12 cellular contexts compared by ENCODE assay signal in the genomic region with DNA sequence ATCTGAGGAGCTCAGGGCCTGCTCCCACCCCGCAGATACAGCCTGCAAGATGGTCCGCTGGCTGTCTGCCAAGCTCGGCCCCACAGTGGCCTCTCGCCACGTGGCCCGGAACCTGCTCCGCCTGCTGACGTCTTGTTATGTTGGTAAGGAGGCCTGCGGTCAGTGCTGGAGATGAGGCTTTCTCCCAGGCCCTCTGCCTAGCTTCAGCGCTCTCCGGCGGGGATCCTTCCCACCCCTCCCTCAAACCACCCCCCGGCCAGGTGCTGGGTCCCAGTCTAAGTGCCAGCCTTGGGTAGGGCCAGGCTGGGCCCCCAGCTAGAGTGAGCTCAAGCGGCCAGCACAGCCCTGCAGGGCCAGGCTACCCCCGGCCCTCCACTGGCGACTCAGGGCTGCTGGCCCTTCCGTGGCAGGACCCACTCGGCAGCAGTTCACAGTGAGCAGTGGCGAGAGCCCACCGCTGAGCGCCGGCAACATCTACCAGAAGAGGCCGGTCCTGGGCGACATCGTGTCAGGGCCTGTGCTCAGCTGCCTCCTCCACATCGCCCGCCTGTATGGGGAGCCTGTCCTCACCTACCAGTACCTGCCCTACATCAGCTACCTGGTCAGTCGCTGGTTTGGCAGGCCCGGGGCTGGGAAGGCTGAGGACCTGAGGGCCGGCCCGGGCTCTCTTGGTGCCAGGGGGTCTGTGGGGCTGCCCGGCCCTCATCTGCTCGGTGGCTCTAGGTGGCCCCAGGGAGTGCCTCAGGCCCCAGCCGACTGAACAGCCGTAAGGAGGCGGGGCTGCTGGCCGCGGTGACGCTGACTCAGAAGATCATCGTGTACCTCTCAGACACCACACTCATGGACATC. TPM values are rescaled to one million over a fixed set of nuclear protein-coding genes. Genes with fewer than 3 reads are reported as not detected.
DNase-seq lines count a peak whose midpoint lies in the region; ATAC-seq and TF ChIP-seq lines count a peak whose summit lies in the region.
"Had no signal": no experiment of that assay in that cellular context is flagged by ENCODE, and none has a peak within 500 bp of the region (broad histone marks: within the 10 kb centered on the region; RNA-seq: fewer than 3 reads in every experiment).

No MANE protein-coding gene starts in this region.

- no peaks in the 10 kb centered on the region for H3K23me2 ChIP-seq in H9 (ENCODE audit: insufficient read length, low read depth, low read length, poor library complexity, severe bottlenecking)

- no peak overlapping the region for H3K56ac ChIP-seq in H9 (ENCODE audit: insufficient read length, low read depth, low read length)

- H3K4me3 Mint-ChIP-seq in activated T-helper 17 cell treated with anti-CD3 and anti-CD28 coated beads, Interleukin-2, amount 50 U/mL, for 72 hours = no peak overlapping the region
- H3K4me3 Mint-ChIP-seq in H9 = no peak overlapping the region
- H3K4me3 Mint-ChIP-seq: activated naive CD8-positive, alpha-beta T cell had no signal

- H3K9me3 ChIP-seq in mucosa of descending colon (no peaks in the 10 kb centered on the region), H9 (ENCODE audit: control insufficient read depth, low read depth, low read length) (no peaks in the 10 kb centered on the region)

- DNase-seq in DMS 273 (lab: John Stamatoyannopoulos, UW; ENCODE audit: unreplicated experiment) = peak; percentile 38
- no peak for DNase-seq in DMS 273 treated with DMSO at 0.1 percent for 48 hours (lab: John Stamatoyannopoulos, UW)
- DNase-seq in dermis blood vessel endothelial cell = peak; percentile 50
- DNase-seq in mucosa of descending colon = peak; percentile 65 to 85 (median 67)
- peak; percentile 78 for DNase-seq in ureter (ENCODE audit: low spot score)
- DNase-seq in hippocampal formation (lab: John Stamatoyannopoulos, UW) = no peak
- DNase-seq in H9 = no peak

- no peak overlapping the region for H4K8ac ChIP-seq in H9 (replicated peaks; ENCODE audit: insufficient read length, low read depth, low read length)

- no peak overlapping the region for H3K27ac Mint-ChIP-seq in activated T-helper 17 cell treated with anti-CD3 and anti-CD28 coated beads, Interleukin-2, amount 50 U/mL, for 72 hours
- H3K27ac Mint-ChIP-seq in H9 = no peak overlapping the region
- H3K27ac Mint-ChIP-seq: activated naive CD8-positive, alpha-beta T cell had no signal

- H3T11ph ChIP-seq in H9 (ENCODE audit: low read length) = no peak overlapping the region

- no peak overlapping the region for H2BK5ac ChIP-seq in H9 (ENCODE audit: insufficient read length, low read length)

- H3K27ac ChIP-seq in H9 (ENCODE audit: insufficient read length, low read depth, low read length) = no peak overlapping the region
- H3K27ac ChIP-seq: 22Rv1, SK-N-MC had no signal

- peak; percentile 55 for ATAC-seq in mucosa of descending colon
- ATAC-seq in activated T-helper 17 cell treated with anti-CD3 and anti-CD28 coated beads, Interleukin-2, amount 50 U/mL, for 72 hours (replicated peaks) = no peak

- no peaks in the 10 kb centered on the region for H3K36me3 ChIP-seq in mucosa of descending colon (ENCODE audit: low read depth)

- no peaks in the 10 kb centered on the region for H3K27me3 ChIP-seq in H9 (ENCODE audit: insufficient read depth, low read length)

- peaks cover 11% of the 10 kb centered on the region for H3K4me1 Mint-ChIP-seq in activated T-helper 17 cell treated with anti-CD3 and anti-CD28 coated beads, Interleukin-2, amount 50 U/mL, for 72 hours
- H3K4me1 Mint-ChIP-seq in H9 = peaks cover 0 to 1% of the 10 kb centered on the region in 2 experiments; a peak in 1 of 4 replicates

- no peaks in the 10 kb centered on the region for H4K20me1 ChIP-seq in H9 (ENCODE audit: control insufficient read depth, insufficient read depth, insufficient read length)

- no CpG with 5 or more reads among the region's 40 CpGs for WGBS in H9 (ENCODE audit: extremely low coverage, insufficient read length, low lambda C conversion rate)

- H3K79me2 ChIP-seq in H9 (ENCODE audit: insufficient read depth, low read length) = no peaks in the 10 kb centered on the region

- no peak overlapping the region for H3K4me2 ChIP-seq in H9 (ENCODE audit: insufficient read depth, insufficient read length, low read length)

- H3K23ac ChIP-seq in H9 (ENCODE audit: insufficient read length, low read depth, low read length) = no peak overlapping the region

- H3K4me1 ChIP-seq in mucosa of descending colon (ENCODE audit: low read depth) (peaks cover 11% of the 10 kb centered on the region), H9 (ENCODE audit: insufficient read depth, low read length) (no peaks in the 10 kb centered on the region)

- H3K14ac ChIP-seq in H9 (ENCODE audit: insufficient read depth, low read length) = no peak overlapping the region; the same call in 1 of the 2 replicates

- no peak overlapping the region for H3K18ac ChIP-seq in H9 (ENCODE audit: insufficient read length, low read depth, low read length)

- TF ChIP-seq CTCF in mucosa of descending colon (IDR thresholded peaks at IDR 0.05) = no peak
- TF ChIP-seq CTCF in H9 (conservative IDR thresholded peaks at IDR 0.05) = no peak

- no peak overlapping the region for H2BK20ac ChIP-seq in H9 (ENCODE audit: low read depth, low read length, poor library complexity, severe bottlenecking)

- no peak overlapping the region for H3K4me3 ChIP-seq in mucosa of descending colon
- H3K4me3 ChIP-seq: SK-N-MC had no signal

- no peak overlapping the region for H2AFZ ChIP-seq in H9 (ENCODE audit: low read length)

- no peaks in the 10 kb centered on the region for H3K79me1 ChIP-seq in H9 (ENCODE audit: insufficient read depth, low read depth, low read length, poor library complexity, severe bottlenecking)

- H2BK120ac ChIP-seq in H9 (ENCODE audit: low read depth, low read length, poor library complexity, severe bottlenecking) = no peak overlapping the region

- no peak overlapping the region for H3K4ac ChIP-seq in H9 (ENCODE audit: low read depth, low read length)

- H4K91ac ChIP-seq in H9 (ENCODE audit: insufficient read length, low read depth, low read length) = no peak overlapping the region

- no peak overlapping the region for H3K9ac ChIP-seq in H9 (ENCODE audit: extremely low read depth, insufficient read length, low read length)

- no peak overlapping the region for H2BK12ac ChIP-seq in H9 (ENCODE audit: insufficient read length, low read depth, low read length)

- H3K27me3 Mint-ChIP-seq in activated T-helper 17 cell treated with anti-CD3 and anti-CD28 coated beads, Interleukin-2, amount 50 U/mL, for 72 hours = no peaks in the 10 kb centered on the region
- no peaks in the 10 kb centered on the region for H3K27me3 Mint-ChIP-seq in H9 (ENCODE audit: low read depth)
- H3K27me3 Mint-ChIP-seq: activated naive CD8-positive, alpha-beta T cell; memory B cell had no signal

- peaks cover 29% of the 10 kb centered on the region for H3K36me3 Mint-ChIP-seq in activated T-helper 17 cell treated with anti-CD3 and anti-CD28 coated beads, Interleukin-2, amount 50 U/mL, for 72 hours (ENCODE audit: low read depth)
- H3K36me3 Mint-ChIP-seq in H9 (ENCODE audit: insufficient read depth in 1 of 3, low read depth in 3 of 3) = peaks cover 0 to 12% (median 0%) of the 10 kb centered on the region in 3 experiments; a peak in 4 of 7 replicates
- H3K36me3 Mint-ChIP-seq: activated naive CD8-positive, alpha-beta T cell had no signal

- H3K9me3 Mint-ChIP-seq in activated T-helper 17 cell treated with anti-CD3 and anti-CD28 coated beads, Interleukin-2, amount 50 U/mL, for 72 hours = no peaks in the 10 kb centered on the region
- H3K9me3 Mint-ChIP-seq in H9 = no peaks in the 10 kb centered on the region; a peak in 1 of 5 replicates
- H3K9me3 Mint-ChIP-seq: memory B cell had no signal

- H2AK5ac ChIP-seq in H9 (ENCODE audit: insufficient read length, low read length) = no peak overlapping the region

- H4K5ac ChIP-seq in H9 (ENCODE audit: insufficient read length, low read depth, low read length) = no peak overlapping the region

- H2BK15ac ChIP-seq in H9 (ENCODE audit: low read depth, low read length) = no peak overlapping the region; the same call in 1 of the 2 replicates

- intact Hi-C loops in mucosa of descending colon (cut with DNase I, micrococcal nuclease) = no loop called here

RNA-seq across cellular contexts. Expression of a gene that starts 6.1 kb away (rescaled TPM):
- total RNA-seq in dermis blood vessel endothelial cell (25.2 and 26.9 TPM in 2 replicates), mucosa of descending colon (10 to 100 TPM; 17.3 to 27.3 (median 22.4) TPM), ureter (29.5 TPM), H9 (2021) (20.2 and 22.5 TPM in 2 replicates)
- 10 to 100 TPM; 13.2 to 20.2 TPM for total RNA-seq in activated T-helper 17 cell treated with anti-CD3 and anti-CD28 coated beads, Interleukin-2, amount 50 U/mL, for 72 hours

RNA-seq across cellular contexts. Expression of a gene that starts 12.1 kb away (rescaled TPM):
- 0.05 and 0.17 TPM in 2 replicates for total RNA-seq in dermis blood vessel endothelial cell
- total RNA-seq in mucosa of descending colon = 1 to 10 TPM in 2 of 3 donors, under 1 TPM in 1; 0.78 to 8.2 (median 2.9) TPM
- total RNA-seq in ureter = 7.1 TPM
- under 1 TPM; 0.45 to 0.85 TPM for total RNA-seq in activated T-helper 17 cell treated with anti-CD3 and anti-CD28 coated beads, Interleukin-2, amount 50 U/mL, for 72 hours
- 0.50 and 0.68 TPM in 2 replicates for total RNA-seq in H9 (2021)

RNA-seq across cellular contexts. Expression of a gene that starts 20.4 kb away (rescaled TPM):
- total RNA-seq in dermis blood vessel endothelial cell (1.7 and 1.8 TPM in 2 replicates), mucosa of descending colon (10 to 100 TPM; 29.0 to 45.6 (median 37.6) TPM), ureter (9.2 TPM), H9 (2021) (1.3 and 1.5 TPM in 2 replicates)
- 1 to 10 TPM in 1 of 2 donors, under 1 TPM in 1; 0.26 to 1.1 TPM for total RNA-seq in activated T-helper 17 cell treated with anti-CD3 and anti-CD28 coated beads, Interleukin-2, amount 50 U/mL, for 72 hours

RNA-seq across cellular contexts. Expression of a gene that starts 31.3 kb away (rescaled TPM):
- total RNA-seq in dermis blood vessel endothelial cell (0.37 TPM in 1 of 2 replicates, not detected in the other), mucosa of descending colon (100 to 1,000 TPM in 1 of 3 donors, 10 to 100 TPM in 2; 16.9 to 111 (median 76.9) TPM), ureter (238 TPM), H9 (2021) (19.6 and 22.5 TPM in 2 replicates)
- total RNA-seq in activated T-helper 17 cell treated with anti-CD3 and anti-CD28 coated beads, Interleukin-2, amount 50 U/mL, for 72 hours = not detected

RNA-seq across cellular contexts. Expression of a gene that starts 45.9 kb away (rescaled TPM):
- total RNA-seq in dermis blood vessel endothelial cell (79.6 and 218 TPM in 2 replicates), mucosa of descending colon (100 to 1,000 TPM; 214 to 238 (median 222) TPM), ureter (396 TPM), H9 (2021) (402 and 408 TPM in 2 replicates)
- 100 to 1,000 TPM; 353 to 426 TPM for total RNA-seq in activated T-helper 17 cell treated with anti-CD3 and anti-CD28 coated beads, Interleukin-2, amount 50 U/mL, for 72 hours

Comparison
In these comparisons a context has a peak if more than half of its experiments do, and no peak if none do; other contexts are left out.
1. DNase-seq: peak in DMS 273 (single experiment), dermis blood vessel endothelial cell (single experiment), mucosa of descending colon (3 of 3) and ureter (single experiment); none in DMS 273 treated with DMSO at 0.1 percent for 48 hours (single experiment), hippocampal formation (0 of 2) and H9 (single experiment).